9 cellular contexts compared by ENCODE assay signal in the genomic region with DNA sequence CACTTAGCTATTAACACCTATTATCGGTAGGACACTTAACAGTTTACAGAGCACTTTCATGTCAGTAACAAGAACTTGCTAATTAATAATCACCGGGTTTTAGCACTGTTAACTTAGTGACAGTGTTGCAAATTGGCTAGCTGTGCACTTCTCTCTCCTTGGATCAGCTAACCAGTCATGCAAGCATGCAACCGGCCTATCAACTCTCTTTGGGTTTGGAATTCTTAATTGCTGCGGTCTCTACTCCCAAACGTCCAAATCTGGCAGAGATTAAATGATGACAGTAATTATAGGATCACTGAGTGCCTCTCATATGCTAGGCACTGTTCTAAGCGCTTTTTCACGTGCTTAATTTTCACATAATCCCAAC. TPM values are rescaled to one million over a fixed set of nuclear protein-coding genes. Genes with fewer than 3 reads are reported as not detected.
DNase-seq lines count a peak whose midpoint lies in the region; ATAC-seq, FAIRE-seq and TF ChIP-seq lines count a peak whose summit lies in the region.
"Had no signal": no experiment of that assay in that cellular context is flagged by ENCODE, and none has a peak within 500 bp of the region (broad histone marks: within the 10 kb centered on the region; RNA-seq: fewer than 3 reads in every experiment).

No MANE protein-coding gene starts in this region.

- intact Hi-C loops in transverse colon (cut with DNase I; ENCODE audit: low total_unique reads): no loop called here

- TF ChIP-seq EP300 in transverse colon (IDR thresholded peaks at IDR 0.05; ENCODE audit: low read depth): no peak

- dilution Hi-C loops in keratinocyte (cut with MboI; ENCODE audit: extremely low pct_ligation_motif_present, low sequenced_read_pairs): no loop called here

- H3K27ac Mint-ChIP-seq in activated naive CD4-positive, alpha-beta T cell treated with anti-CD3 and anti-CD28 coated beads, Interleukin-2, amount 50 U/mL, for 24 hours: no peak overlapping the region
- H3K27ac Mint-ChIP-seq in activated naive CD4-positive, alpha-beta T cell treated with anti-CD3 and anti-CD28 coated beads, Interleukin-2, amount 50 U/mL, for 72 hours: peak overlapping the region; percentile 64 to 67

- H3K4me1 ChIP-seq in keratinocyte (ENCODE audit: control insufficient read depth, extremely low read depth, insufficient read depth, low read length) (peaks cover 16% of the 10 kb centered on the region), transverse colon (peaks cover 21 to 30% (median 23%) of the 10 kb centered on the region in 4 donors)

- H3K4me2 ChIP-seq in keratinocyte (ENCODE audit: control insufficient read depth, extremely low read depth, insufficient read depth, low read depth, low read length): peak overlapping the region; percentile 94

- no peak for ATAC-seq in activated naive CD4-positive, alpha-beta T cell treated with anti-CD3 and anti-CD28 coated beads, Interleukin-2, amount 50 U/mL, for 72 hours
- ATAC-seq in HG02852 (IDR thresholded peaks at IDR 0.05; ENCODE audit: unreplicated experiment): no peak
- no peak for ATAC-seq in HG02678 (IDR thresholded peaks at IDR 0.05; ENCODE audit: unreplicated experiment)

- in situ Hi-C loops in transverse colon (cut with MboI; ENCODE audit: low pct_ligation_motif_present in 1 of 4, low pct_unique_long_range_greater_than_20kb in 1 of 4, low sequenced_read_pairs in 3 of 4): no loop called here

- WGBS in transverse colon (ENCODE audit: low coverage in 1 of 2), 2 donors: 7 to 35% methylated on average over 2 to 7 of the region's 7 CpGs

- DNase-seq in activated naive CD4-positive, alpha-beta T cell treated with anti-CD3 and anti-CD28 coated beads, Interleukin-2, amount 50 U/mL, for 16 hours: no peak
- no peak for DNase-seq in activated naive CD4-positive, alpha-beta T cell treated with anti-CD3 and anti-CD28 coated beads, Interleukin-2, amount 50 U/mL, for 72 hours (ENCODE audit: low spot score in 2 of 2)
- DNase-seq in keratinocyte (ENCODE audit: low read depth, low spot score): no peak
- DNase-seq in transverse colon: no peak
- DNase-seq in germinal center (ENCODE audit: low spot score): no peak
- DNase-seq: NCI-H2227 treated with DMSO at 0.1 percent for 48 hours had no signal

- H3K27ac ChIP-seq in keratinocyte (ENCODE audit: control insufficient read depth, insufficient read depth, low read length) (peak overlapping the region; percentile 66), transverse colon (peak overlapping the region; percentile 88 to 93 (median 89))

- H4K20me1 ChIP-seq in keratinocyte (ENCODE audit: control insufficient read depth, extremely low read depth, insufficient read depth, low read length): peaks cover 5% of the 10 kb centered on the region

- H2AFZ ChIP-seq in keratinocyte (ENCODE audit: control insufficient read depth, low read length): no peak overlapping the region

- no peaks in the 10 kb centered on the region for H3K9me3 Mint-ChIP-seq in activated naive CD4-positive, alpha-beta T cell treated with anti-CD3 and anti-CD28 coated beads, Interleukin-2, amount 50 U/mL, for 24 hours
- no peaks in the 10 kb centered on the region for H3K9me3 Mint-ChIP-seq in activated naive CD4-positive, alpha-beta T cell treated with anti-CD3 and anti-CD28 coated beads, Interleukin-2, amount 50 U/mL, for 72 hours

- TF ChIP-seq POLR2A in transverse colon (IDR thresholded peaks at IDR 0.05): no peak

- peak overlapping the region; percentile 59 to 91 (median 76) for H3K4me3 ChIP-seq in keratinocyte (ENCODE audit: control insufficient read depth in 2 of 3, extremely low read depth in 1 of 3, insufficient read depth in 2 of 3, low read depth in 1 of 3, low read length in 3 of 3)
- peak overlapping the region in 3 of 4 donors; percentile 90 to 100 (median 96) for H3K4me3 ChIP-seq in transverse colon

- H3K27me3 ChIP-seq in keratinocyte (ENCODE audit: control insufficient read depth, extremely low read depth, insufficient read depth, low read length): no peaks in the 10 kb centered on the region
- H3K27me3 ChIP-seq in transverse colon: no peaks in the 10 kb centered on the region

- H3K9me3 ChIP-seq in keratinocyte (ENCODE audit: control insufficient read depth, low read depth, low read length) (no peaks in the 10 kb centered on the region), transverse colon (no peaks in the 10 kb centered on the region)

- peak; percentile 26 for FAIRE-seq in keratinocyte (lab: Jason Lieb, UNC)

- H3K79me2 ChIP-seq in keratinocyte (ENCODE audit: control insufficient read depth, insufficient read depth, low read length): peaks cover 53% of the 10 kb centered on the region

- no peaks in the 10 kb centered on the region for H3K9me1 ChIP-seq in keratinocyte (ENCODE audit: control insufficient read depth, extremely low read depth, insufficient read depth, low read length)

- TF ChIP-seq CTCF in keratinocyte (optimal IDR thresholded peaks at IDR 0.05 in 1 of 3, IDR thresholded peaks at IDR 0.05 in 1 of 3, conservative IDR thresholded peaks at IDR 0.05 in 1 of 3; ENCODE audit: extremely low read depth in 1 of 3, insufficient read depth in 2 of 3, low read length in 3 of 3): no peak
- no peak for TF ChIP-seq CTCF in transverse colon (IDR thresholded peaks at IDR 0.05)

- peak overlapping the region; percentile 88 for H3K4me3 Mint-ChIP-seq in activated naive CD4-positive, alpha-beta T cell treated with anti-CD3 and anti-CD28 coated beads, Interleukin-2, amount 50 U/mL, for 24 hours

- peaks cover 47% of the 10 kb centered on the region for H3K4me1 Mint-ChIP-seq in activated naive CD4-positive, alpha-beta T cell treated with anti-CD3 and anti-CD28 coated beads, Interleukin-2, amount 50 U/mL, for 24 hours

- H3K27me3 Mint-ChIP-seq in activated naive CD4-positive, alpha-beta T cell treated with anti-CD3 and anti-CD28 coated beads, Interleukin-2, amount 50 U/mL, for 24 hours: no peaks in the 10 kb centered on the region

- peaks cover 4% of the 10 kb centered on the region for H3K36me3 Mint-ChIP-seq in activated naive CD4-positive, alpha-beta T cell treated with anti-CD3 and anti-CD28 coated beads, Interleukin-2, amount 50 U/mL, for 24 hours
- H3K36me3 Mint-ChIP-seq in activated naive CD4-positive, alpha-beta T cell treated with anti-CD3 and anti-CD28 coated beads, Interleukin-2, amount 50 U/mL, for 72 hours: no peaks in the 10 kb centered on the region

- H3K36me3 ChIP-seq in keratinocyte (ENCODE audit: control insufficient read depth in 2 of 2, extremely low read depth in 1 of 2, insufficient read depth in 2 of 2, low read length in 2 of 2): peaks cover 0 to 4% of the 10 kb centered on the region in 2 experiments
- H3K36me3 ChIP-seq in transverse colon: no peaks in the 10 kb centered on the region

- H3K9ac ChIP-seq in keratinocyte (ENCODE audit: control insufficient read depth, extremely low read depth, insufficient read depth, low read length): peak overlapping the region; percentile 84

RNA-seq across cellular contexts. Expression of a gene that starts 1.2 kb away (rescaled TPM):
- total RNA-seq in activated naive CD4-positive, alpha-beta T cell treated with anti-CD3 and anti-CD28 coated beads, Interleukin-2, amount 50 U/mL, for 72 hours: 10 to 100 TPM; 35.0 to 43.8 TPM
- 10.5 to 16.1 TPM (median 12.5 TPM) in 3 replicates for polyA plus RNA-seq in keratinocyte
- polyA plus RNA-seq in keratinocyte (2011; ENCODE audit: low read depth): 17.1 TPM
- polyA plus RNA-seq in keratinocyte (2011; cell fraction: cytosol; rRNA removed): 13.3 and 15.8 TPM in 2 replicates
- polyA plus RNA-seq in keratinocyte (2011; cell fraction: nucleus; rRNA removed): 22.4 and 27.2 TPM in 2 replicates
- 22.7 and 25.8 TPM in 2 replicates for polyA plus RNA-seq in keratinocyte (2012; ENCODE audit: low replicate concordance)
- polyA minus RNA-seq in keratinocyte: 13.5 to 29.6 TPM (median 22.7 TPM) in 3 replicates
- polyA minus RNA-seq in keratinocyte (2011; cell fraction: cytosol; rRNA and poly(A)+ RNA removed): 25.7 TPM
- polyA minus RNA-seq in keratinocyte (2011; cell fraction: nucleus; rRNA and poly(A)+ RNA removed): 16.9 and 23.7 TPM in 2 replicates
- total RNA-seq in transverse colon: 10 to 100 TPM; 25.0 to 54.2 (median 38.0) TPM

RNA-seq across cellular contexts. Expression of a gene that starts 25.4 kb away (rescaled TPM):
- total RNA-seq in activated naive CD4-positive, alpha-beta T cell treated with anti-CD3 and anti-CD28 coated beads, Interleukin-2, amount 50 U/mL, for 72 hours: not detected
- polyA plus RNA-seq in keratinocyte: 0.04 to 0.05 TPM in 2 of 3 replicates, not detected in the other
- 0.61 TPM for polyA plus RNA-seq in keratinocyte (2011; ENCODE audit: low read depth)
- polyA plus RNA-seq in keratinocyte (2011; cell fraction: cytosol; rRNA removed): not detected in 2 replicates
- polyA plus RNA-seq in keratinocyte (2011; cell fraction: nucleus; rRNA removed): 0.15 TPM in 1 of 2 replicates, not detected in the other
- polyA plus RNA-seq in keratinocyte (2012; ENCODE audit: low replicate concordance): 0.20 TPM in 1 of 2 replicates, not detected in the other
- polyA minus RNA-seq in keratinocyte: 0.74 TPM in 1 of 3 replicates, not detected in the others
- polyA minus RNA-seq in keratinocyte (2011; cell fraction: cytosol; rRNA and poly(A)+ RNA removed): not detected
- not detected in 2 replicates for polyA minus RNA-seq in keratinocyte (2011; cell fraction: nucleus; rRNA and poly(A)+ RNA removed)
- not detected for total RNA-seq in transverse colon

RNA-seq across cellular contexts. Expression of a gene that starts 25.7 kb away (rescaled TPM):
- total RNA-seq in activated naive CD4-positive, alpha-beta T cell treated with anti-CD3 and anti-CD28 coated beads, Interleukin-2, amount 50 U/mL, for 72 hours: 1 to 10 TPM; 3.1 to 4.3 TPM
- 1.7 to 3.2 TPM (median 2.7 TPM) in 3 replicates for polyA plus RNA-seq in keratinocyte
- polyA plus RNA-seq in keratinocyte (2011; ENCODE audit: low read depth): 1.4 TPM
- 2.3 and 2.6 TPM in 2 replicates for polyA plus RNA-seq in keratinocyte (2011; cell fraction: cytosol; rRNA removed)
- polyA plus RNA-seq in keratinocyte (2011; cell fraction: nucleus; rRNA removed): 7.7 and 8.4 TPM in 2 replicates
- 2.1 and 2.4 TPM in 2 replicates for polyA plus RNA-seq in keratinocyte (2012; ENCODE audit: low replicate concordance)
- polyA minus RNA-seq in keratinocyte: 0.99 to 2.8 TPM (median 2.6 TPM) in 3 replicates
- polyA minus RNA-seq in keratinocyte (2011; cell fraction: cytosol; rRNA and poly(A)+ RNA removed): not detected
- polyA minus RNA-seq in keratinocyte (2011; cell fraction: nucleus; rRNA and poly(A)+ RNA removed): 1.8 and 2.2 TPM in 2 replicates
- total RNA-seq in transverse colon: 1 to 10 TPM in 2 of 4 donors, under 1 TPM in 2; 0.20 to 6.7 (median 1.6) TPM
